ENCODE assay signal across 18 cellular contexts in genomic region chr9:101479337-101480045, GRCh38. TPM values are rescaled to one million over a fixed set of nuclear protein-coding genes. Genes with fewer than 3 reads are reported as not detected.
DNase-seq lines count a peak whose midpoint lies in the region; ATAC-seq, FAIRE-seq and TF ChIP-seq lines count a peak whose summit lies in the region.
"Had no signal": no experiment of that assay in that cellular context is flagged by ENCODE, and none has a peak within 500 bp of the region (broad histone marks: within the 10 kb centered on the region; RNA-seq: fewer than 3 reads in every experiment).

No MANE protein-coding gene starts in this region.

- H3K4ac ChIP-seq in mesendoderm (ENCODE audit: low read depth, low read length) = no peak overlapping the region

- intact Hi-C loops in right cardiac atrium (cut with DNase I) (no loop called here), heart right ventricle (cut with DNase I) (no loop called here)

- TF ChIP-seq CTCF in heart right ventricle (IDR thresholded peaks at IDR 0.05) = no peak

- H3K4me1 ChIP-seq in right cardiac atrium (ENCODE audit: control insufficient read depth, insufficient read depth, low read length) (peaks cover 7% of the 10 kb centered on the region), heart right ventricle (peaks cover 0 to 77% (median 40%) of the 10 kb centered on the region in 9 donors), duodenal mucosa (ENCODE audit: control insufficient read depth in 1 of 2, insufficient read depth in 2 of 2, low read length in 2 of 2) (peaks cover 38 to 41% of the 10 kb centered on the region in 2 donors), mesendoderm (ENCODE audit: control insufficient read depth, low read depth, low read length) (no peaks in the 10 kb centered on the region)

- H4K8ac ChIP-seq in mesendoderm (ENCODE audit: low read depth, low read length) = no peak overlapping the region

- H3K36me3 ChIP-seq in heart right ventricle = peaks cover 0 to 24% (median 8%) of the 10 kb centered on the region in 9 donors
- H3K36me3 ChIP-seq in duodenal mucosa (ENCODE audit: control insufficient read depth in 1 of 2, insufficient read depth in 2 of 2, low read length in 2 of 2) = peaks cover 10 to 23% of the 10 kb centered on the region in 2 donors
- H3K36me3 ChIP-seq in mesendoderm (ENCODE audit: control insufficient read depth, insufficient read depth, low read length) = peaks cover 1% of the 10 kb centered on the region

- H3K27ac ChIP-seq in right cardiac atrium (ENCODE audit: low read length) (peak overlapping the region; percentile 2), heart right ventricle (no peak overlapping the region), duodenal mucosa (ENCODE audit: low read depth, low read length) (peak overlapping the region; percentile 64), mesendoderm (ENCODE audit: low read depth, low read length) (no peak overlapping the region)
- H3K27ac ChIP-seq: GM23248 had no signal

- no peak overlapping the region for H3K4me2 ChIP-seq in mesendoderm (ENCODE audit: low read length)

- no peak overlapping the region for H3K4me3 ChIP-seq in right cardiac atrium (ENCODE audit: low read length)
- no peak overlapping the region for H3K4me3 ChIP-seq in heart right ventricle
- H3K4me3 ChIP-seq in duodenal mucosa (ENCODE audit: low read depth in 1 of 2, low read length in 2 of 2) = peak overlapping the region in 1 of 2 donors; percentile 23
- H3K4me3 ChIP-seq in mesendoderm (ENCODE audit: low read length) = no peak overlapping the region
- H3K4me3 ChIP-seq: GM12878, GM23248 had no signal

- H3K18ac ChIP-seq in mesendoderm (ENCODE audit: low read length) = no peak overlapping the region

- H2BK15ac ChIP-seq in mesendoderm (replicated peaks; ENCODE audit: low read depth) = no peak overlapping the region

- WGBS in right cardiac atrium = 51% methylated on average over 4 of the region's 4 CpGs
- 28 to 38% methylated on average over 4 of the region's 4 CpGs for WGBS in heart right ventricle, 2 donors
- WGBS in mesendoderm (ENCODE audit: extremely low coverage, insufficient coverage, low lambda C conversion rate) = no CpG with 5 or more reads among the region's 4 CpGs

- no peak overlapping the region for H2BK120ac ChIP-seq in mesendoderm (ENCODE audit: low read depth, low read length)

- no peak overlapping the region for H2AK5ac ChIP-seq in mesendoderm (ENCODE audit: low read length)

- no peak overlapping the region for H3K23ac ChIP-seq in mesendoderm (ENCODE audit: low read length)

- no peak for TF ChIP-seq POLR2A in GM12892 (IDR thresholded peaks at IDR 0.05; ENCODE audit: low read depth, low read length)

- H3K56ac ChIP-seq in mesendoderm (ENCODE audit: low read length) = no peak overlapping the region

- ATAC-seq in right cardiac atrium = peak in 1 of 2 donors; percentile 28
- no peak for ATAC-seq in heart right ventricle
- ATAC-seq in HG03571 (IDR thresholded peaks at IDR 0.05; ENCODE audit: unreplicated experiment) = no peak
- ATAC-seq: GM12878 had no signal

- H2BK5ac ChIP-seq in mesendoderm (ENCODE audit: low read length) = no peak overlapping the region

- H3K27me3 ChIP-seq in right cardiac atrium (ENCODE audit: control insufficient read depth, insufficient read depth) = no peaks in the 10 kb centered on the region
- H3K27me3 ChIP-seq in heart right ventricle = peaks cover 0 to 7% (median 0%) of the 10 kb centered on the region in 7 donors
- H3K27me3 ChIP-seq in duodenal mucosa (ENCODE audit: control insufficient read depth in 1 of 2, insufficient read depth in 2 of 2, low read length in 2 of 2) = no peaks in the 10 kb centered on the region
- no peaks in the 10 kb centered on the region for H3K27me3 ChIP-seq in mesendoderm (ENCODE audit: insufficient read depth, low read length, poor library complexity)

- H3K79me2 ChIP-seq in mesendoderm (ENCODE audit: control insufficient read depth, insufficient read depth, low read length) = no peaks in the 10 kb centered on the region

- FAIRE-seq in GM12892 (lab: Jason Lieb, UNC) = no peak
- FAIRE-seq: GM12878 had no signal

- DNase-seq in right cardiac atrium (no peak), heart right ventricle (no peak), mesendoderm (peak; percentile 34), NCI-H446 treated with DMSO at 0.1 percent for 48 hours (lab: John Stamatoyannopoulos, UW) (no peak), GM12892 (ENCODE audit: insufficient read length) (no peak)
- no peak for DNase-seq in activated CD4-positive, alpha-beta T cell treated with anti-CD3 and anti-CD28 coated beads for 48 hours
- DNase-seq: activated CD4-positive, alpha-beta memory T cell treated with anti-CD3 and anti-CD28 coated beads for 36 hours; DMS79 treated with DMSO at 0.1 percent for 48 hours; GM23248; Kasumi-1; NCI-H2227 treated with DMSO at 0.1 percent for 48 hours; posterior cingulate gyrus; RPMI8226; stimulated activated CD8-positive, alpha-beta memory T cell treated with anti-CD3 and anti-CD28 coated beads, Interleukin-4, amount 100 ng/mL, for 48 hours had no signal

- peaks cover 5% of the 10 kb centered on the region for H3K79me1 ChIP-seq in mesendoderm (ENCODE audit: low read length)

- no peaks in the 10 kb centered on the region for H3K9me3 ChIP-seq in right cardiac atrium (ENCODE audit: control insufficient read depth, low read length)
- no peaks in the 10 kb centered on the region for H3K9me3 ChIP-seq in heart right ventricle
- no peaks in the 10 kb centered on the region for H3K9me3 ChIP-seq in duodenal mucosa (ENCODE audit: control insufficient read depth in 1 of 2, low read length in 2 of 2)

- H4K5ac ChIP-seq in mesendoderm (ENCODE audit: low read length) = no peak overlapping the region

- H3K9ac ChIP-seq in duodenal mucosa (ENCODE audit: low read depth in 1 of 2, low read length in 2 of 2) = peak overlapping the region; percentile 37 to 52
- H3K9ac ChIP-seq in mesendoderm (ENCODE audit: low read length) = no peak overlapping the region
- H3K9ac ChIP-seq: GM23248 had no signal

RNA-seq across cellular contexts. Expression of gene ALDOB, which starts 43.9 kb away (rescaled TPM):
- total RNA-seq in right cardiac atrium (1 to 10 TPM in 1 of 4 donors, under 1 TPM in 3; 0.40 to 1.8 (median 0.55) TPM), heart right ventricle (1 to 10 TPM in 1 of 10 donors, under 1 TPM in 7, not detected in 2; 0.19 to 1.4 (median 0.46) TPM)
- polyA plus RNA-seq in right cardiac atrium (0.91 TPM), heart right ventricle (under 1 TPM; 0.17 to 0.44 TPM)
- polyA plus RNA-seq in mesendoderm (2013, experiment 1 of 2) = not detected
- polyA plus RNA-seq in mesendoderm (2013, experiment 2 of 2) = not detected
- polyA plus RNA-seq in GM12892 (2012; ENCODE audit: missing spikeins) = not detected
- total RNA-seq: activated CD4-positive, alpha-beta memory T cell treated with anti-CD3 and anti-CD28 coated beads for 36 hours; GM23248; mononuclear cell had no signal

RNA-seq across cellular contexts. Expression of gene RNF20, which starts 54.2 kb away (rescaled TPM):
- total RNA-seq in right cardiac atrium = 10 to 100 TPM; 49.1 to 59.5 (median 51.6) TPM
- polyA plus RNA-seq in right cardiac atrium = 17.9 TPM
- total RNA-seq in heart right ventricle = 10 to 100 TPM; 39.1 to 64.4 (median 58.2) TPM
- polyA plus RNA-seq in heart right ventricle = 10 to 100 TPM; 13.2 to 14.0 TPM
- polyA plus RNA-seq in mesendoderm (2013, experiment 1 of 2) = 45.3 TPM
- polyA plus RNA-seq in mesendoderm (2013, experiment 2 of 2) = 47.8 TPM
- polyA plus RNA-seq in GM12892 (2012; ENCODE audit: missing spikeins) = 22.8 TPM

Comparison
In these comparisons a context has a peak if more than half of its experiments do, and no peak if none do; other contexts are left out.
1. H3K27ac ChIP-seq: peak in right cardiac atrium (single experiment) and duodenal mucosa (single experiment); none in heart right ventricle (0 of 10) and mesendoderm (single experiment).